13 cellular contexts compared by ENCODE assay signal in the genomic region with DNA sequence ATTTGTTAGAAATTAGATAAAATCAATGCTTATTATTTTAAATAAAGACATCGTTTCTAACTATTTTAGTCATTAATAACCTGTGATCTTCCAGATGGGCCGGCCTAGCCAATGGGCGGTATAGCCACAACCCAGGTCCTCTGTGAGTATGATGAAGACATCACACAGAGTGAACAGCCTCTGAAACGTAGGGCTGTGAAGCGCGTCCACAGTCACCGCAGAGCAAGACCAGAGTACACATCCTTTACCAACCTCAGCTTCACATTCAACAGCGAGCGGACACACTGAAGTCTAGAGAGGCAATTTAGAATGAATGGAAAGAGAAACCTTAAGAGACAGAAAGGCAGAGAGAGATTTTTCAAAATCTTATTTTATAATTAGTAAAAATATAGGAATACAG.
DNase-seq lines count a peak whose midpoint lies in the region; ATAC-seq lines count a peak whose summit lies in the region.
"Had no signal": no experiment of that assay in that cellular context is flagged by ENCODE, and none has a peak within 500 bp of the region (broad histone marks: within the 10 kb centered on the region; RNA-seq: fewer than 3 reads in every experiment).

No MANE protein-coding gene starts in this region.

- H3K4me1 Mint-ChIP-seq in activated naive CD4-positive, alpha-beta T cell treated with anti-CD3 and anti-CD28 coated beads, Interleukin-2, amount 10 ng/mL, durations not matched to agents 7 days and 5 days = peaks cover 1% of the 10 kb centered on the region

- no peaks in the 10 kb centered on the region for H3K9me3 Mint-ChIP-seq in activated naive CD4-positive, alpha-beta T cell treated with anti-CD3 and anti-CD28 coated beads, Interleukin-2, amount 10 ng/mL, durations not matched to agents 7 days and 5 days
- H3K9me3 Mint-ChIP-seq: mesothelial cell of epicardium had no signal

- peak; percentile 43 for DNase-seq in NAMALWA (ENCODE audit: low spot score)
- no peak for DNase-seq in H4 (ENCODE audit: low spot score)
- no peak for DNase-seq in HPDE6-E6E7 (ENCODE audit: extremely low spot score)
- DNase-seq in HuH-7 (ENCODE audit: low spot score) = no peak
- no peak for DNase-seq in activated naive CD4-positive, alpha-beta T cell treated with anti-CD3 and anti-CD28 coated beads, Interleukin-2, amount 10 ng/mL, durations not matched to agents 7 days and 5 days
- DNase-seq: activated T-cell treated with anti-CD3 and anti-CD28 coated beads for 4 hours, C1 segment of cervical spinal cord, NCI-H2081, PC-3 had no signal

- no peak overlapping the region for H3K4me3 Mint-ChIP-seq in activated naive CD4-positive, alpha-beta T cell treated with anti-CD3 and anti-CD28 coated beads, Interleukin-2, amount 10 ng/mL, durations not matched to agents 7 days and 5 days
- H3K4me3 Mint-ChIP-seq: mesothelial cell of epicardium had no signal

- no peak overlapping the region for H3K27ac Mint-ChIP-seq in activated naive CD4-positive, alpha-beta T cell treated with anti-CD3 and anti-CD28 coated beads, Interleukin-2, amount 10 ng/mL, durations not matched to agents 7 days and 5 days
- H3K27ac Mint-ChIP-seq: mesothelial cell of epicardium had no signal

- CTCF ChIA-PET in activated naive CD4-positive, alpha-beta T cell treated with anti-CD3 and anti-CD28 coated beads, Interleukin-2, amount 10 ng/mL, durations not matched to agents 7 days and 5 days (lab: Charles Lee) = no interaction called here

- H3K27me3 Mint-ChIP-seq in activated naive CD4-positive, alpha-beta T cell treated with anti-CD3 and anti-CD28 coated beads, Interleukin-2, amount 10 ng/mL, durations not matched to agents 7 days and 5 days = peaks cover 27% of the 10 kb centered on the region

- H3K36me3 Mint-ChIP-seq in activated naive CD4-positive, alpha-beta T cell treated with anti-CD3 and anti-CD28 coated beads, Interleukin-2, amount 10 ng/mL, durations not matched to agents 7 days and 5 days = no peaks in the 10 kb centered on the region
- H3K36me3 Mint-ChIP-seq: mesothelial cell of epicardium had no signal

- ATAC-seq in GM18508 (IDR thresholded peaks at IDR 0.05; ENCODE audit: insufficient read depth, unreplicated experiment) (peak; percentile 87), GM21360 (IDR thresholded peaks at IDR 0.05; ENCODE audit: unreplicated experiment) (peak; percentile 98), HG02973 (IDR thresholded peaks at IDR 0.05; ENCODE audit: unreplicated experiment) (peak; percentile 95)
- ATAC-seq: PC-3 had no signal
